Comparison of ENCODE assay signal across 14 cellular contexts in the genomic region with DNA sequence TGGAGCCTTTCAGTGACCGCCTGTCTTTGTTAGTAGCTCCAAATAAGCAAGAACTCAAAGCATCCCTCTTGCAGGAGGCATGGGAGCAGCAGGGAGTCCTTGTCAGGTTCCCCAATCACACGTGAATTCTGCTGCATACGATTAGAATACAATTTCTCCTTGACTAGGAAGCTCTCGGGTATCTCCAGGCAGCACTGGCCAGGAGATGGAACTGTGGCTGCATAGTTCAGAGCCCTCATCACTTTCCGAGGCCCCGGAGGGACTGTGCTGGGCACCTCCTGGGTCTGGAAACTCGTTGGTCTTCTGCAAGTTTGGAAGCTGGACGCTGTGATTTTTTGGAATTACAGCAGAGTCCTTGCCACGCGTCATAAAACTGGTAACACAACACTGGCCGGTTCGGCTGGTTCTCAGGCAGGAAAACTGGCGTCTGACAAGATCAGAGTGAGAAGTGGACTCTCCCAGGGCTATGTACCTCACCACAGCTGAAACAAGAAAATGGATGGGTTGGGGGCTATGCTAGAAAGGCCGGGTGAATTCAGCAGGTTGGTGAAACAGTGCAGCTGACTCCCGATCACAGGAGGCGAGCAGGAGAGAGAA.
"Had no signal": no experiment of that assay in that cellular context is flagged by ENCODE, and none has a peak within 500 bp of the region (broad histone marks: within the 10 kb centered on the region; RNA-seq: fewer than 3 reads in every experiment).

No MANE protein-coding gene starts in this region.

- H3K36me3 ChIP-seq: SJSA1, upper lobe of left lung, WERI-Rb-1 had no signal

- ATAC-seq: left lobe of liver; right cardiac atrium; stimulated activated effector memory CD8-positive, alpha-beta T cell treated with anti-CD3 and anti-CD28 coated beads, Interleukin-12 subunit alpha, Interleukin-12 subunit beta, amount 100 ng/mL, for 72 hours had no signal

- H3K4me3 ChIP-seq: SJSA1, upper lobe of left lung had no signal

- DNase-seq: activated CD4-positive, alpha-beta T cell treated with anti-CD3 and anti-CD28 coated beads for 48 hours; activated naive CD4-positive, alpha-beta T cell treated with anti-CD3 and anti-CD28 coated beads, Interleukin-2, amount 10 ng/mL, durations not matched to agents 7 days and 5 days; cerebellar nuclear complex; foreskin melanocyte; head of caudate nucleus; mammary epithelial cell; right cardiac atrium; T-helper 9 cell; upper lobe of left lung; WERI-Rb-1 had no signal

- H3K27me3 ChIP-seq: SJSA1, upper lobe of left lung had no signal

- H3K4me1 ChIP-seq: parathyroid adenoma, SJSA1, upper lobe of left lung had no signal

- H3K9me3 ChIP-seq: SJSA1, upper lobe of left lung had no signal

- H2AFZ ChIP-seq: parathyroid adenoma had no signal

- H3K79me2 ChIP-seq: parathyroid adenoma had no signal

- H3K9ac ChIP-seq: parathyroid adenoma had no signal

- H3K27ac ChIP-seq: parathyroid adenoma, SJSA1, upper lobe of left lung, WERI-Rb-1 had no signal
